8 cellular contexts compared by ENCODE assay signal in the genomic region with DNA sequence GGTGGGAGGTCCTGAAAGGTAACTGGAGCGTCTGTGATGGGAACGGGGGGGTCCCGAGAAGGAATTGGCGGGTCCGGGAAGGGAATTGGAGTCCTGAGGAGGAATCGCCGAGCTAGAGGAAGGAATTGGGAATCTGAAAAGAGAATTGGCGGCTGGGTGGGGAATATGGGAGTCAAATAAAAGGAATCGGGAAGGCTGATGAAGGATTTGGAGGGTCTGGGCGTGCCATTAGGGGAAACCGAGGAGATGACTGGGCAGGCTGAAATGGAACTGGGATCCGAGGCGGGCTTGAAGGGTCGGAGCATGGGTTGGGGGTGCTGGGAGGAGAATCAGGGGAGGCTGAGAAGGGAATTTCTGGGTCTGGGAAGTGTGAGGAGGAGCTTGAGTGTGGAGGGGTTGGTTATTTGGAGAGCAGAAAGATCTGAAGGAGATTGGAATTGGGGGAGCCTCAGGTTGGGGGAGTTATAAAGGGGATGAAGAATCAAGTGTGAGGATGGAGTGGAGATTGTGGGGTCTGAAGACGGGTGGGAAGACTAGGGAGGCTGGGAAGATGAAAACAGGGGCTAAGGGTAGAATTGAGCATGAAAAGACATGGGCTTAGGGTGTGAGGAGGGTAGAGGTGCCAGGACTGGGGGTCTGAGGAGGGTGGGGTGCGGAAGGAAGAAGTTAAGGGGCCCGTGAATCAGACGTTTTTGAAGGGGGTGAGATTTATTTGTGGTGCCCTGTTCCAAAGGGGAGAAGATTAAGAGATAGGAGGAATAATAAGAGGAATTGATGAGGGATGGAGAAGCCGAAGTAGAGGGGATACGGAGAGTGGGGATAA. TPM values are rescaled to one million over a fixed set of nuclear protein-coding genes. Genes with fewer than 3 reads are reported as not detected.
DNase-seq lines count a peak whose midpoint lies in the region; ATAC-seq and TF ChIP-seq lines count a peak whose summit lies in the region.

No MANE protein-coding gene starts in this region.

- peaks cover 38% of the 10 kb centered on the region for H3K4me1 Mint-ChIP-seq in activated CD4-positive, alpha-beta memory T cell treated with anti-CD3 and anti-CD28 coated beads for 36 hours (ENCODE audit: low read depth)

- peak overlapping the region; percentile 93 for H3K4me3 ChIP-seq in right cardiac atrium (ENCODE audit: low read length)
- H3K4me3 ChIP-seq in spleen, result peak overlapping the region; percentile 76 to 94 (median 86)

- peak overlapping the region; percentile 53 for H3K27ac Mint-ChIP-seq in activated CD4-positive, alpha-beta memory T cell treated with anti-CD3 and anti-CD28 coated beads for 36 hours

- no peaks in the 10 kb centered on the region for H3K36me3 ChIP-seq in spleen

- no peak for TF ChIP-seq CTCF in spleen (IDR thresholded peaks at IDR 0.05 in 8 of 11, conservative IDR thresholded peaks at IDR 0.05 in 3 of 11)

- H3K27me3 Mint-ChIP-seq in activated CD4-positive, alpha-beta memory T cell treated with anti-CD3 and anti-CD28 coated beads for 36 hours, result no peaks in the 10 kb centered on the region

- peak overlapping the region; percentile 94 for H3K4me3 Mint-ChIP-seq in activated CD4-positive, alpha-beta memory T cell treated with anti-CD3 and anti-CD28 coated beads for 36 hours

- no peaks in the 10 kb centered on the region for H3K27me3 ChIP-seq in right cardiac atrium (ENCODE audit: control insufficient read depth, insufficient read depth)
- no peaks in the 10 kb centered on the region for H3K27me3 ChIP-seq in spleen (replicated peaks in 1 of 7)

- under 1% methylated on average over 20 of the region's 20 CpGs for WGBS in right cardiac atrium
- WGBS in spleen, 5 donors, result 0 to 1% (median 1%) methylated on average over 20 of the region's 20 CpGs

- H3K27ac ChIP-seq in right cardiac atrium (ENCODE audit: low read length), result peak overlapping the region; percentile 80
- H3K27ac ChIP-seq in spleen, result peak overlapping the region; percentile 80 to 94 (median 92)

- intact Hi-C loops in activated CD4-positive, alpha-beta memory T cell treated with anti-CD3 and anti-CD28 coated beads for 36 hours (cut with micrococcal nuclease), result loop anchor here (1.0 to 2.0 kb wide), 4 partner anchors 11 to 282 kb away; partner anchors contain the start of genes EIF3K, MRPS12 and SARS2
- intact Hi-C loops in right cardiac atrium (cut with DNase I), result loop anchor here in 3 of 4 donors (5.0 to 10.0 kb wide), 2 partner anchors 34 to 187 kb away; partner anchors contain the start of gene ECH1 (in 2 of the 3)
- intact Hi-C loops in spleen (cut with DNase I; ENCODE audit: low total_unique reads), result no loop called here

- peaks cover 4% of the 10 kb centered on the region for H3K36me3 Mint-ChIP-seq in activated CD4-positive, alpha-beta memory T cell treated with anti-CD3 and anti-CD28 coated beads for 36 hours

- peaks cover 12% of the 10 kb centered on the region for H3K4me1 ChIP-seq in right cardiac atrium (ENCODE audit: control insufficient read depth, insufficient read depth, low read length)
- H3K4me1 ChIP-seq in spleen, result peaks cover 31 to 61% (median 49%) of the 10 kb centered on the region in 6 donors

- H3K9me3 ChIP-seq in right cardiac atrium (ENCODE audit: control insufficient read depth, low read length), result no peaks in the 10 kb centered on the region
- no peaks in the 10 kb centered on the region for H3K9me3 ChIP-seq in spleen

- POLR2A ChIA-PET in activated CD4-positive, alpha-beta memory T cell treated with anti-CD3 and anti-CD28 coated beads for 36 hours (lab: Charles Lee), result interaction anchor here (0.9 to 1.9 kb wide), 8 partner anchors 8 to 283 kb away, joined by 3 to 9 read pairs (median 4); partner anchors contain the start of genes EIF3K, MAP4K1, MRPS12 and SARS2

- TF ChIP-seq POLR2A in spleen (IDR thresholded peaks at IDR 0.05), result no peak

- ATAC-seq in right cardiac atrium (no peak), GM18867 (IDR thresholded peaks at IDR 0.05; ENCODE audit: unreplicated experiment) (no peak)

- DNase-seq in DMS79 treated with DMSO at 0.1 percent for 48 hours (lab: John Stamatoyannopoulos, UW), result peak; percentile 51
- no peak for DNase-seq in DMS79 (lab: John Stamatoyannopoulos, UW)
- no peak for DNase-seq in activated CD4-positive, alpha-beta memory T cell treated with anti-CD3 and anti-CD28 coated beads for 36 hours
- DNase-seq in right cardiac atrium, result peak in 1 of 3 donors; percentile 54
- DNase-seq in spleen, result no peak
- no peak for DNase-seq in cerebellar cortex (ENCODE audit: low spot score)
- DNase-seq in globus pallidus (ENCODE audit: low spot score), result no peak

- H3K9me3 Mint-ChIP-seq in activated CD4-positive, alpha-beta memory T cell treated with anti-CD3 and anti-CD28 coated beads for 36 hours, result no peaks in the 10 kb centered on the region

- CTCF ChIA-PET in activated CD4-positive, alpha-beta memory T cell treated with anti-CD3 and anti-CD28 coated beads for 36 hours (lab: Charles Lee), result interaction anchor here (0.6 to 2.9 kb wide), 8 partner anchors 9 to 282 kb away, joined by 3 to 22 read pairs (median 6); partner anchors contain the start of genes FAM98C, MAP4K1, MRPS12 and SARS2

RNA-seq across cellular contexts. Expression of gene ACTN4, which starts 0.7 kb away (rescaled TPM):
- total RNA-seq in activated CD4-positive, alpha-beta memory T cell treated with anti-CD3 and anti-CD28 coated beads for 36 hours, result 100 to 1,000 TPM; 267 to 270 TPM
- 100 to 1,000 TPM; 116 to 226 (median 122) TPM for total RNA-seq in right cardiac atrium
- 87.4 TPM for polyA plus RNA-seq in right cardiac atrium
- total RNA-seq in spleen, result 100 to 1,000 TPM; 360 to 621 (median 487) TPM
- polyA plus RNA-seq in spleen, result 100 to 1,000 TPM in 1 of 3 donors, 10 to 100 TPM in 2; 39.3 to 185 (median 51.2) TPM

RNA-seq across cellular contexts. Expression of gene EIF3K, which starts 29.2 kb away (rescaled TPM):
- 100 to 1,000 TPM; 273 to 287 TPM for total RNA-seq in activated CD4-positive, alpha-beta memory T cell treated with anti-CD3 and anti-CD28 coated beads for 36 hours
- 100 to 1,000 TPM; 477 to 576 (median 534) TPM for total RNA-seq in right cardiac atrium
- 829 TPM for polyA plus RNA-seq in right cardiac atrium
- total RNA-seq in spleen, result 100 to 1,000 TPM; 232 to 538 (median 244) TPM
- polyA plus RNA-seq in spleen, result 100 to 1,000 TPM; 276 to 365 (median 328) TPM

RNA-seq across cellular contexts. Expression of gene MAP4K1, which starts 30.4 kb away (rescaled TPM):
- total RNA-seq in activated CD4-positive, alpha-beta memory T cell treated with anti-CD3 and anti-CD28 coated beads for 36 hours, result 100 to 1,000 TPM; 205 TPM
- total RNA-seq in right cardiac atrium (1 to 10 TPM; 1.0 to 4.4 (median 3.0) TPM), spleen (100 to 1,000 TPM in 4 of 7 donors, 10 to 100 TPM in 3; 58.2 to 163 (median 122) TPM)
- polyA plus RNA-seq in right cardiac atrium (0.88 TPM), spleen (100 to 1,000 TPM in 2 of 3 donors, 10 to 100 TPM in 1; 81.3 to 161 (median 153) TPM)

Comparison
In these comparisons a context has a peak if more than half of its experiments do, and no peak if none do; other contexts are left out.
1. RNA of gene MAP4K1, which starts 30.4 kb away (total RNA-seq): 205 TPM in activated CD4-positive, alpha-beta memory T cell treated with anti-CD3 and anti-CD28 coated beads for 36 hours and 58.2 to 163 TPM in spleen; 1.0 to 4.4 TPM in right cardiac atrium; every median in the first group is over 10 times any median in the second.